In the genomic region with DNA sequence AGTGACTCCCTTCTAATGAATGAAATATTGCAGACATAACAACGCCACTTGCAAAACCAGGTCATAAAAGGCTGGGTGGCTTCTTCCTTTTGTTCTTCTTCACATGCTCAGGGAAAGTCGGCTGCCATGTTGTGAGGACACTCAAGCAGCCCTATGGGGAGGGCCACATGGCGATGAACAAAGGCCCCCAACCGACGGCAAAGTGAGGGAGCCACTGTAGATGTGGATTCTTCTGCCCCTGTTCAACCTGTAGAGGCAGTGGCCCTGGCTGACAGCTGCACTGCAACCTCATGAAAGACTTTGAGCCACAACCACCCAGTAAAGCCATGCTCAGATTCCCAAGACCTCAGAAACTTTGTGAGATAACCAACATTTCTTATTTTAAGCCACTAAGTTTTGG, we compare ENCODE assay signal across 15 cellular contexts.
A peak's percentile ranks its signal among the peaks of the same experiment; 100 is the strongest.
DNase-seq lines count a peak whose midpoint lies in the region; ATAC-seq, FAIRE-seq and TF ChIP-seq lines count a peak whose summit lies in the region.
"Had no signal": no experiment of that assay in that cellular context is flagged by ENCODE, and none has a peak within 500 bp of the region (broad histone marks: within the 10 kb centered on the region; RNA-seq: fewer than 3 reads in every experiment).

No MANE protein-coding gene starts in this region.

- no peak overlapping the region for H3K4me3 ChIP-seq in A549
- no peak overlapping the region for H3K4me3 ChIP-seq in WERI-Rb-1 (ENCODE audit: low read depth, low read length)
- no peak overlapping the region for H3K4me3 ChIP-seq in HepG2 (replicated peaks in 1 of 3; ENCODE audit: insufficient read depth in 1 of 3, low read depth in 2 of 3, low read length in 3 of 3)
- no peak overlapping the region for H3K4me3 ChIP-seq in upper lobe of right lung
- H3K4me3 ChIP-seq: BLaER1 treated with 17β-estradiol and CSF1 and Interleukin-3, amounts not matched to agents 10 nM and 100 nM had no signal

- no TSS peak for BruUV-seq in HepG2 (replicated peaks; lab: Mats Ljungman, UMichigan)

- no peak overlapping the region for H3K4me2 ChIP-seq in A549
- H3K4me2 ChIP-seq in HepG2 (ENCODE audit: low read depth, low read length): no peak overlapping the region
- H3K4me2 ChIP-seq: BLaER1 treated with 17β-estradiol and CSF1 and Interleukin-3, amounts not matched to agents 10 nM and 100 nM had no signal

- no peak overlapping the region for H2AFZ ChIP-seq in HepG2 (ENCODE audit: low read length)

- FAIRE-seq in A549 (lab: Jason Lieb, UNC): peak; percentile 18
- FAIRE-seq in HepG2 (lab: Jason Lieb, UNC): no peak

- in situ Hi-C loops in HepG2 (cut with HindIII; ENCODE audit: extremely low pct_ligation_motif_present, low pct_unique_long_range_greater_than_20kb): no loop called here

- TF ChIP-seq RAD21 in A549 (conservative IDR thresholded peaks at IDR 0.05 in 1 of 2, IDR thresholded peaks at IDR 0.05 in 1 of 2) (no peak), HepG2 (CRISPR knock-in tag; IDR thresholded peaks at IDR 0.05) (no peak)

- DNase-seq in A549 (ENCODE audit: low read depth in 1 of 2, low spot score in 1 of 2) (no peak), WERI-Rb-1 (peak; percentile 3), HepG2 (ENCODE audit: low spot score) (no peak), upper lobe of right lung (peak; percentile 21), NCI-H2171 treated with DMSO at 0.1 percent for 48 hours (lab: John Stamatoyannopoulos, UW) (no peak), RWPE1 (ENCODE audit: low spot score) (no peak)
- DNase-seq: 8988T; Calu3; CD8-positive, alpha-beta T cell; DMS79 treated with DMSO at 0.1 percent for 48 hours; GF-D8; HCEC 1CT; HFFc6 had no signal

- no peak for TF ChIP-seq CTCF in A549 (IDR thresholded peaks at IDR 0.05)
- TF ChIP-seq CTCF in WERI-Rb-1 (IDR thresholded peaks at IDR 0.05; ENCODE audit: low read depth, low read length): no peak
- TF ChIP-seq CTCF in HepG2 (CRISPR knock-in tag; IDR thresholded peaks at IDR 0.05): no peak
- no peak for TF ChIP-seq CTCF in upper lobe of right lung (IDR thresholded peaks at IDR 0.05)
- no peak for TF ChIP-seq CTCF in RWPE1 (conservative IDR thresholded peaks at IDR 0.05; ENCODE audit: low read depth)

- H3K27me3 ChIP-seq in WERI-Rb-1 (ENCODE audit: insufficient read depth, low read depth, severe bottlenecking) (no peaks in the 10 kb centered on the region), HepG2 (ENCODE audit: control insufficient read depth in 1 of 2, insufficient read depth in 2 of 2, low read length in 2 of 2) (peaks cover 12 to 70% of the 10 kb centered on the region in 2 experiments; a peak in 4 of 5 replicates), upper lobe of right lung (no peaks in the 10 kb centered on the region)
- H3K27me3 ChIP-seq: BLaER1 treated with 17β-estradiol and CSF1 and Interleukin-3, amounts not matched to agents 10 nM and 100 nM had no signal

- intact Hi-C loops in HepG2 (cut with micrococcal nuclease; ENCODE audit: unreplicated experiment) (no loop called here), upper lobe of right lung (cut with DNase I) (no loop called here)

- H3K79me2 ChIP-seq in HepG2 (ENCODE audit: insufficient read depth, low read length): no peaks in the 10 kb centered on the region

- H3K27ac ChIP-seq in A549 (no peak overlapping the region), WERI-Rb-1 (no peak overlapping the region), HepG2 (ENCODE audit: extremely low read length, insufficient read depth, low read length) (no peak overlapping the region), upper lobe of right lung (no peak overlapping the region), RWPE1 (no peak overlapping the region)
- H3K27ac ChIP-seq: BLaER1 treated with 17β-estradiol and CSF1 and Interleukin-3, amounts not matched to agents 10 nM and 100 nM had no signal

- no peaks in the 10 kb centered on the region for H4K20me1 ChIP-seq in HepG2 (ENCODE audit: insufficient read depth, low read length)
- H4K20me1 ChIP-seq: BLaER1 treated with 17β-estradiol and CSF1 and Interleukin-3, amounts not matched to agents 10 nM and 100 nM had no signal

- WGBS in A549 (ENCODE audit: missing lambda C conversion rate): 14% methylated on average over 5 of the region's 5 CpGs
- under 1% methylated on average over 5 of the region's 5 CpGs for WGBS in HepG2 (ENCODE audit: low lambda C conversion rate)

- POLR2A ChIA-PET in A549 (lab: Yijun Ruan, JAX): no interaction called here
- POLR2A ChIA-PET in HepG2 (lab: Yijun Ruan, JAX): no interaction called here
- POLR2A ChIA-PET in RWPE1 (lab: Yijun Ruan, JAX; ENCODE audit: low non-redundant PET): no interaction called here

- ATAC-seq in A549 (no peak), HepG2 (no peak), upper lobe of right lung (no peak), HG03521 (IDR thresholded peaks at IDR 0.05; ENCODE audit: unreplicated experiment) (no peak)
- ATAC-seq: CD8-positive, alpha-beta T cell had no signal

- TF ChIP-seq EP300 in A549 (IDR thresholded peaks at IDR 0.05): no peak
- no peak for TF ChIP-seq EP300 in HepG2 (IDR thresholded peaks at IDR 0.05; ENCODE audit: low read depth in 2 of 2, low read length in 2 of 2)
- no peak for TF ChIP-seq EP300 in HepG2 (CRISPR knock-in tag; IDR thresholded peaks at IDR 0.05; ENCODE audit: borderline replicate concordance)

- peaks cover 17% of the 10 kb centered on the region for H3K9me3 ChIP-seq in A549
- H3K9me3 ChIP-seq in WERI-Rb-1 (ENCODE audit: severe bottlenecking): peaks cover 6% of the 10 kb centered on the region
- H3K9me3 ChIP-seq in HepG2 (ENCODE audit: low read length): peaks cover 8% of the 10 kb centered on the region; the same call in 1 of the 2 replicates
- no peaks in the 10 kb centered on the region for H3K9me3 ChIP-seq in upper lobe of right lung

- H3K4me1 ChIP-seq in A549: no peaks in the 10 kb centered on the region
- H3K4me1 ChIP-seq in HepG2 (ENCODE audit: insufficient read depth, low read length): no peaks in the 10 kb centered on the region
- H3K4me1 ChIP-seq in upper lobe of right lung: no peaks in the 10 kb centered on the region
- H3K4me1 ChIP-seq: BLaER1 treated with 17β-estradiol and CSF1 and Interleukin-3, amounts not matched to agents 10 nM and 100 nM had no signal

- CTCF ChIA-PET in A549 (lab: Yijun Ruan, JAX) (interaction anchor here (0.7 to 1.4 kb wide), 2 partner anchors 15 to 212 kb away, joined by 4 to 6 read pairs; no protein-coding TSS in a partner anchor), HepG2 (lab: Yijun Ruan, JAX; ENCODE audit: low intra/inter-chr PET ratio, low total read pairs) (no interaction called here), RWPE1 (lab: Yijun Ruan, JAX) (no interaction called here)

- H3K36me3 ChIP-seq in WERI-Rb-1 (no peaks in the 10 kb centered on the region), HepG2 (replicated peaks in 1 of 2; ENCODE audit: control insufficient read depth in 1 of 2, insufficient read depth in 2 of 2, low read length in 2 of 2) (no peaks in the 10 kb centered on the region), upper lobe of right lung (no peaks in the 10 kb centered on the region)
- H3K36me3 ChIP-seq: BLaER1 treated with 17β-estradiol and CSF1 and Interleukin-3, amounts not matched to agents 10 nM and 100 nM had no signal

- TF ChIP-seq POLR2A in A549 (IDR thresholded peaks at IDR 0.05; ENCODE audit: low read length) (no peak), HepG2 (IDR thresholded peaks at IDR 0.05; ENCODE audit: insufficient read depth in 1 of 2, low read depth in 2 of 2, low read length in 2 of 2) (no peak)

- no peak overlapping the region for H3K9ac ChIP-seq in HepG2 (ENCODE audit: insufficient read depth, low read depth, low read length)
- H3K9ac ChIP-seq: BLaER1 treated with 17β-estradiol and CSF1 and Interleukin-3, amounts not matched to agents 10 nM and 100 nM had no signal

TF ChIP-seq in A549, 52 proteins besides CTCF, POLR2A, EP300 and RAD21 (continues in another document):
- TF ChIP-seq SMC3 (IDR thresholded peaks at IDR 0.05): no peak
- no peak for TF ChIP-seq ZNF302 (CRISPR knock-in tag; IDR thresholded peaks at IDR 0.05)
- no peak for TF ChIP-seq NPAS2 (CRISPR knock-in tag; IDR thresholded peaks at IDR 0.05; ENCODE audit: borderline replicate concordance)
- TF ChIP-seq, protein P1, sequence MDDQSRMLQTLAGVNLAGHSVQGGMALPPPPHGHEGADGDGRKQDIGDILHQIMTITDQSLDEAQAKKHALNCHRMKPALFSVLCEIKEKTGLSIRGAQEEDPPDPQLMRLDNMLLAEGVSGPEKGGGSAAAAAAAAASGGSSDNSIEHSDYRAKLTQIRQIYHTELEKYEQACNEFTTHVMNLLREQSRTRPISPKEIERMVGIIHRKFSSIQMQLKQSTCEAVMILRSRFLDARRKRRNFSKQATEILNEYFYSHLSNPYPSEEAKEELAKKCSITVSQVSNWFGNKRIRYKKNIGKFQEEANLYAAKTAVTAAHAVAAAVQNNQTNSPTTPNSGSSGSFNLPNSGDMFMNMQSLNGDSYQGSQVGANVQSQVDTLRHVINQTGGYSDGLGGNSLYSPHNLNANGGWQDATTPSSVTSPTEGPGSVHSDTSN (IDR thresholded peaks at IDR 0.05): no peak
- no peak for TF ChIP-seq EHMT2 (IDR thresholded peaks at IDR 0.05; ENCODE audit: low read depth)
- TF ChIP-seq HDAC2 (IDR thresholded peaks at IDR 0.05): no peak
- no peak for TF ChIP-seq ZSCAN20 (CRISPR knock-in tag; IDR thresholded peaks at IDR 0.05)
- no peak for TF ChIP-seq FOSB (CRISPR knock-in tag; IDR thresholded peaks at IDR 0.05)
- TF ChIP-seq CEBPB (IDR thresholded peaks at IDR 0.05): no peak
- no peak for TF ChIP-seq GATA3 (IDR thresholded peaks at IDR 0.05; ENCODE audit: borderline replicate concordance)

TF ChIP-seq in HepG2, 621 proteins besides CTCF, POLR2A, EP300 and RAD21:
- TF ChIP-seq RBAK (CRISPR knock-in tag; IDR thresholded peaks at IDR 0.05): peak; percentile 66; the same call in 1 of the 2 replicates
- no peak for TF ChIP-seq ZNF468 (CRISPR knock-in tag; IDR thresholded peaks at IDR 0.05)

Comparison
In these comparisons a context has a peak if more than half of its experiments do, and no peak if none do; other contexts are left out.
1. DNase-seq: peak in WERI-Rb-1 (single experiment) and upper lobe of right lung (single experiment); none in A549 (0 of 2), HepG2 (single experiment), NCI-H2171 treated with DMSO at 0.1 percent for 48 hours (single experiment) and RWPE1 (single experiment).